8 cellular contexts compared by ENCODE assay signal in genomic region chr19:19321143-19321577, GRCh38. TPM values are rescaled to one million over a fixed set of nuclear protein-coding genes. Genes with fewer than 3 reads are reported as not detected.
DNase-seq lines count a peak whose midpoint lies in the region; ATAC-seq and TF ChIP-seq lines count a peak whose summit lies in the region.

No MANE protein-coding gene starts in this region.

- POLR2A ChIA-PET in CD8-positive, alpha-beta memory T cell (lab: Charles Lee) = interaction anchor here (1.3 kb wide), 1 partner anchor 43 kb away, joined by 4 read pairs; no protein-coding TSS in a partner anchor

- peaks cover 0 to 49% (median 13%) of the 10 kb centered on the region in 3 donors for H3K36me3 Mint-ChIP-seq in CD8-positive, alpha-beta memory T cell
- H3K36me3 Mint-ChIP-seq in nephron (ENCODE audit: low read depth) = peaks cover 27% of the 10 kb centered on the region

- no peaks in the 10 kb centered on the region for H3K9me3 ChIP-seq in CD8-positive, alpha-beta memory T cell (ENCODE audit: low read length)
- H3K9me3 ChIP-seq in SU-DHL-6 (ENCODE audit: insufficient read depth, low read length) = no peaks in the 10 kb centered on the region

- H3K27ac Mint-ChIP-seq in CD8-positive, alpha-beta memory T cell = peak overlapping the region; percentile 86 to 100 (median 98)
- peak overlapping the region; percentile 73 to 100 (median 90) for H3K27ac Mint-ChIP-seq in nephron

- H3K36me3 ChIP-seq in CD8-positive, alpha-beta memory T cell (ENCODE audit: insufficient read depth, low read length) = peaks cover 28% of the 10 kb centered on the region
- peaks cover 7% of the 10 kb centered on the region; the same call in 1 of the 2 replicates for H3K36me3 ChIP-seq in SU-DHL-6 (ENCODE audit: low read length)

- H3K27me3 ChIP-seq in CD8-positive, alpha-beta memory T cell (ENCODE audit: insufficient read depth, low read length, poor library complexity, severe bottlenecking) = no peaks in the 10 kb centered on the region
- H3K27me3 ChIP-seq in SU-DHL-6 (ENCODE audit: low read length) = no peaks in the 10 kb centered on the region

- H3K9ac ChIP-seq in SU-DHL-6 (ENCODE audit: low read length) = peak overlapping the region; percentile 95

- no peaks in the 10 kb centered on the region for H4K20me1 ChIP-seq in SU-DHL-6 (ENCODE audit: low read depth, low read length)

- H3K4me3 Mint-ChIP-seq in CD8-positive, alpha-beta memory T cell = peak overlapping the region; percentile 93 to 99 (median 98)
- H3K4me3 Mint-ChIP-seq in nephron = peak overlapping the region; percentile 98 to 100 (median 99)

- DNase-seq in CD8-positive, alpha-beta memory T cell = peak in 1 of 5 donors; percentile 21
- DNase-seq in epithelial cell of prostate (ENCODE audit: low read depth, low spot score) (no peak), activated gamma-delta T cell (lab: John Stamatoyannopoulos, UW) (no peak)
- DNase-seq in activated CD8-positive, alpha-beta memory T cell treated with anti-CD3 and anti-CD28 coated beads, Interleukin-2, amount 50 U/mL, for 4 hours = no peak

- H3K9me3 Mint-ChIP-seq in CD8-positive, alpha-beta memory T cell = no peaks in the 10 kb centered on the region
- H3K9me3 Mint-ChIP-seq in nephron = no peaks in the 10 kb centered on the region

- H3K27me3 Mint-ChIP-seq in CD8-positive, alpha-beta memory T cell = peaks cover 0 to 1% of the 10 kb centered on the region in 2 donors
- no peaks in the 10 kb centered on the region for H3K27me3 Mint-ChIP-seq in nephron (ENCODE audit: low read depth)

- H3K27ac ChIP-seq in CD8-positive, alpha-beta memory T cell (ENCODE audit: low read depth, low read length) = peak overlapping the region; percentile 92
- H3K27ac ChIP-seq in SU-DHL-6 (ENCODE audit: low read depth, low read length) (peak overlapping the region; percentile 77), epithelial cell of prostate (peak overlapping the region; percentile 83)

- TF ChIP-seq CTCF in SU-DHL-6 (IDR thresholded peaks at IDR 0.05; ENCODE audit: insufficient read depth, low read length, poor library complexity, severe bottlenecking) = no peak
- no peak for TF ChIP-seq CTCF in nephron (IDR thresholded peaks at IDR 0.05; ENCODE audit: unreplicated experiment in 3 of 3)

- peaks cover 32% of the 10 kb centered on the region for H3K4me1 ChIP-seq in CD8-positive, alpha-beta memory T cell (ENCODE audit: insufficient read depth, low read length)

- peak; percentile 10 for ATAC-seq in HG03025 (IDR thresholded peaks at IDR 0.05; ENCODE audit: low FRiP score, unreplicated experiment)
- no peak for ATAC-seq in GM19455 (IDR thresholded peaks at IDR 0.05; ENCODE audit: unreplicated experiment)

- CTCF ChIA-PET in CD8-positive, alpha-beta memory T cell (lab: Charles Lee) = interaction anchor here (1.2 to 1.6 kb wide), 2 partner anchors 120 to 169 kb away, joined by 4 to 6 read pairs; no protein-coding TSS in a partner anchor

- H3F3A ChIP-seq in SU-DHL-6 (ENCODE audit: insufficient read depth) = no peaks in the 10 kb centered on the region

- peaks cover 70% of the 10 kb centered on the region for H3K79me2 ChIP-seq in SU-DHL-6 (ENCODE audit: insufficient read depth, low read length)

- peaks cover 44 to 65% (median 47%) of the 10 kb centered on the region in 3 donors for H3K4me1 Mint-ChIP-seq in CD8-positive, alpha-beta memory T cell
- H3K4me1 Mint-ChIP-seq in nephron = peaks cover 31% of the 10 kb centered on the region

- H3K9me2 ChIP-seq in SU-DHL-6 (replicated peaks; ENCODE audit: insufficient read depth, low read length) = no peaks in the 10 kb centered on the region

- H2AFZ ChIP-seq in SU-DHL-6 (ENCODE audit: low read depth, low read length, severe bottlenecking) = peak overlapping the region; percentile 83

- peak overlapping the region; percentile 69 for H3K4me2 ChIP-seq in SU-DHL-6 (ENCODE audit: low read depth, low read length, poor library complexity, severe bottlenecking)

- peak overlapping the region; percentile 94 for H3K4me3 ChIP-seq in CD8-positive, alpha-beta memory T cell (ENCODE audit: low read length)
- peak overlapping the region; percentile 63 for H3K4me3 ChIP-seq in SU-DHL-6 (ENCODE audit: insufficient read depth, low read length, poor library complexity, severe bottlenecking)

RNA-seq across cellular contexts. Expression of gene MAU2, which starts 0.5 kb away (rescaled TPM):
- total RNA-seq in CD8-positive, alpha-beta memory T cell = 10 to 100 TPM; 52.3 to 59.4 TPM
- polyA plus RNA-seq in CD8-positive, alpha-beta memory T cell = 27.6 TPM

RNA-seq across cellular contexts. Expression of gene SUGP1, which starts 0.9 kb away (rescaled TPM):
- 10 to 100 TPM; 64.7 to 65.9 TPM for total RNA-seq in CD8-positive, alpha-beta memory T cell
- polyA plus RNA-seq in CD8-positive, alpha-beta memory T cell = 40.8 TPM

RNA-seq across cellular contexts. Expression of gene TM6SF2, which starts 48.1 kb away (rescaled TPM):
- not detected for total RNA-seq in CD8-positive, alpha-beta memory T cell
- not detected for polyA plus RNA-seq in CD8-positive, alpha-beta memory T cell
